8 cellular contexts compared by ENCODE assay signal in genomic region chr12:54018608-54018984, GRCh38. TPM values are rescaled to one million over a fixed set of nuclear protein-coding genes. Genes with fewer than 3 reads are reported as not detected.
DNase-seq lines count a peak whose midpoint lies in the region; ATAC-seq and TF ChIP-seq lines count a peak whose summit lies in the region.

No MANE protein-coding gene starts in this region.

- no peaks in the 10 kb centered on the region for H3K36me3 Mint-ChIP-seq in T-helper 2 cell treated with Interferon-gamma antibody and Interleukin-4, amounts not matched to agents 5 μg/mL and 100 μg/mL, for 36 hours (ENCODE audit: low read depth)

- peak overlapping the region; percentile 31 for H3K27ac Mint-ChIP-seq in T-helper 2 cell treated with Interferon-gamma antibody and Interleukin-4, amounts not matched to agents 5 μg/mL and 100 μg/mL, for 36 hours

- peaks cover 0 to 18% (median 5%) of the 10 kb centered on the region in 4 donors for H3K4me1 ChIP-seq in Peyer's patch
- H3K4me1 ChIP-seq in stomach = peaks cover 28 to 54% (median 44%) of the 10 kb centered on the region in 4 donors
- H3K4me1 ChIP-seq in gastroesophageal sphincter = peaks cover 0 to 48% (median 14%) of the 10 kb centered on the region in 3 donors

- H3K4me3 Mint-ChIP-seq in T-helper 2 cell treated with Interferon-gamma antibody and Interleukin-4, amounts not matched to agents 5 μg/mL and 100 μg/mL, for 36 hours = peak overlapping the region; percentile 87

- TF ChIP-seq POLR2A in Peyer's patch (IDR thresholded peaks at IDR 0.05) (no peak), stomach (IDR thresholded peaks at IDR 0.05) (no peak), gastroesophageal sphincter (IDR thresholded peaks at IDR 0.05) (no peak)

- WGBS in stomach, 5 donors = 26 to 29% (median 26%) methylated on average over 20 to 22 of the region's 22 CpGs
- 44% methylated on average over 6 of the region's 22 CpGs; no CpG with 5 or more reads in 1 of the 2 donors for WGBS in gastroesophageal sphincter (ENCODE audit: low coverage in 1 of 2), 2 donors

- TF ChIP-seq EP300 in stomach (IDR thresholded peaks at IDR 0.05) (no peak), gastroesophageal sphincter (IDR thresholded peaks at IDR 0.05) (no peak)

- H3K27me3 Mint-ChIP-seq in T-helper 2 cell treated with Interferon-gamma antibody and Interleukin-4, amounts not matched to agents 5 μg/mL and 100 μg/mL, for 36 hours (ENCODE audit: low read depth) = peaks cover 85% of the 10 kb centered on the region

- H3K36me3 ChIP-seq in Peyer's patch = no peaks in the 10 kb centered on the region
- no peaks in the 10 kb centered on the region for H3K36me3 ChIP-seq in stomach
- H3K36me3 ChIP-seq in gastroesophageal sphincter = no peaks in the 10 kb centered on the region

- peak overlapping the region; percentile 76 to 94 (median 82) for H3K27ac ChIP-seq in Peyer's patch
- peak overlapping the region in 1 of 5 donors; percentile 66 for H3K27ac ChIP-seq in stomach
- peak overlapping the region in 2 of 4 donors; percentile 51 to 72 for H3K27ac ChIP-seq in gastroesophageal sphincter

- H3K27me3 ChIP-seq in Peyer's patch (peaks cover 0 to 15% of the 10 kb centered on the region in 2 donors), stomach (peaks cover 30 to 100% (median 98%) of the 10 kb centered on the region in 3 donors), gastroesophageal sphincter (peaks cover 99% of the 10 kb centered on the region)

- no peaks in the 10 kb centered on the region for H3K9me3 Mint-ChIP-seq in T-helper 2 cell treated with Interferon-gamma antibody and Interleukin-4, amounts not matched to agents 5 μg/mL and 100 μg/mL, for 36 hours

- ATAC-seq in HG03135 (IDR thresholded peaks at IDR 0.05; ENCODE audit: unreplicated experiment) (no peak), gastroesophageal sphincter (no peak)

- H3K9me3 ChIP-seq in Peyer's patch (no peaks in the 10 kb centered on the region), stomach (peaks cover 0 to 5% (median 0%) of the 10 kb centered on the region in 4 donors), gastroesophageal sphincter (no peaks in the 10 kb centered on the region)

- TF ChIP-seq CTCF in Peyer's patch (IDR thresholded peaks at IDR 0.05) (no peak), stomach (IDR thresholded peaks at IDR 0.05) (no peak), gastroesophageal sphincter (IDR thresholded peaks at IDR 0.05) (no peak)

- intact Hi-C loops in stomach (cut with DNase I; ENCODE audit: low total_unique reads) = no loop called here

- peak overlapping the region; percentile 7 to 56 (median 40) for H3K4me3 ChIP-seq in Peyer's patch
- H3K4me3 ChIP-seq in stomach = peak overlapping the region; percentile 43 to 55 (median 46)
- peak overlapping the region in 1 of 2 donors; percentile 54 for H3K4me3 ChIP-seq in gastroesophageal sphincter

- no peak for DNase-seq in T-helper 2 cell treated with Interferon-gamma antibody and Interleukin-4, amounts not matched to agents 5 μg/mL and 100 μg/mL, for 36 hours (ENCODE audit: low spot score)
- no peak for DNase-seq in T-helper 2 cell
- DNase-seq in Peyer's patch = peak in 1 of 3 donors; percentile 51
- DNase-seq in foreskin melanocyte = peak; percentile 45
- DNase-seq in stomach = no peak
- DNase-seq in NCI-H2107 treated with DMSO at 0.1 percent for 48 hours (lab: John Stamatoyannopoulos, UW; ENCODE audit: unreplicated experiment) = no peak

- peaks cover 8% of the 10 kb centered on the region for H3K4me1 Mint-ChIP-seq in T-helper 2 cell treated with Interferon-gamma antibody and Interleukin-4, amounts not matched to agents 5 μg/mL and 100 μg/mL, for 36 hours (ENCODE audit: low read depth)

RNA-seq across cellular contexts. Expression of gene HOXC6, which starts 9.6 kb away (rescaled TPM):
- total RNA-seq in Peyer's patch (1 to 10 TPM in 2 of 4 donors, under 1 TPM in 2; 0.70 to 1.7 (median 1.3) TPM), stomach (1 to 10 TPM in 1 of 5 donors, not detected in 4; 2.0 TPM), gastroesophageal sphincter (under 1 TPM in 1 of 4 donors, not detected in 3; 0.50 TPM)
- 1 to 10 TPM in 1 of 3 donors, under 1 TPM in 1, not detected in 1; 0.46 to 1.0 TPM for polyA plus RNA-seq in stomach

RNA-seq across cellular contexts. Expression of gene HOXC8, which starts 9.8 kb away (rescaled TPM):
- total RNA-seq in Peyer's patch (1 to 10 TPM in 3 of 4 donors, under 1 TPM in 1; 0.35 to 1.7 (median 1.1) TPM), stomach (not detected), gastroesophageal sphincter (under 1 TPM in 2 of 4 donors, not detected in 2; 0.15 to 0.40 TPM)
- under 1 TPM in 1 of 3 donors, not detected in 2; 0.08 TPM for polyA plus RNA-seq in stomach

RNA-seq across cellular contexts. Expression of gene HOXC5, which starts 14.3 kb away (rescaled TPM):
- total RNA-seq in Peyer's patch = not detected
- total RNA-seq in stomach = not detected
- 1 to 10 TPM in 1 of 3 donors, under 1 TPM in 1, not detected in 1; 0.25 to 1.3 TPM for polyA plus RNA-seq in stomach
- total RNA-seq in gastroesophageal sphincter = 1 to 10 TPM in 2 of 4 donors, under 1 TPM in 1, not detected in 1; 0.31 to 3.3 (median 1.3) TPM

RNA-seq across cellular contexts. Expression of gene HOXC9, which starts 18.6 kb away (rescaled TPM):
- 10 to 100 TPM in 1 of 4 donors, 1 to 10 TPM in 2, not detected in 1; 1.7 to 13.2 (median 1.9) TPM for total RNA-seq in Peyer's patch
- not detected for total RNA-seq in stomach
- polyA plus RNA-seq in stomach = under 1 TPM in 1 of 3 donors, not detected in 2; 0.08 TPM
- total RNA-seq in gastroesophageal sphincter = not detected

RNA-seq across cellular contexts. Expression of gene HOXC10, which starts 33.6 kb away (rescaled TPM):
- total RNA-seq in Peyer's patch = 1 to 10 TPM in 1 of 4 donors, not detected in 3; 1.0 TPM
- total RNA-seq in stomach = not detected
- polyA plus RNA-seq in stomach = not detected
- not detected for total RNA-seq in gastroesophageal sphincter
